1 cellular context compared by ENCODE assay signal in genomic region chr20:21395039-21395665, GRCh38.
TF ChIP-seq lines count a peak whose summit lies in the region.

No MANE protein-coding gene starts in this region.

TF ChIP-seq in GM12878, 131 proteins besides CTCF, POLR2A, EP300 and RAD21:
- TF ChIP-seq PKNOX1 (IDR thresholded peaks at IDR 0.05) (no peak), ZBTB33 (IDR thresholded peaks at IDR 0.05) (no peak), RELA (IDR thresholded peaks at IDR 0.05; ENCODE audit: borderline replicate concordance, partially characterized antibody) (no peak), BCL11A (IDR thresholded peaks at IDR 0.05; ENCODE audit: low read depth, low read length) (no peak), TCF3 (IDR thresholded peaks at IDR 0.05; ENCODE audit: borderline replicate concordance, insufficient read depth, low read depth, low read length) (no peak), ATF3 (IDR thresholded peaks at IDR 0.05; ENCODE audit: borderline replicate concordance, extremely low read depth, low read depth, low read length) (no peak), ATF7 (IDR thresholded peaks at IDR 0.05; ENCODE audit: low read depth) (no peak), WRNIP1 (IDR thresholded peaks at IDR 0.05; ENCODE audit: borderline replicate concordance, low read depth, low read length) (no peak), BCLAF1 (IDR thresholded peaks at IDR 0.05) (no peak), NR2C1 (IDR thresholded peaks at IDR 0.05) (no peak), ZNF592 (IDR thresholded peaks at IDR 0.05) (no peak), IKZF1 (conservative IDR thresholded peaks at IDR 0.05) (no peak), IRF5 (IDR thresholded peaks at IDR 0.05; ENCODE audit: borderline replicate concordance) (no peak), FOS (IDR thresholded peaks at IDR 0.05; ENCODE audit: borderline replicate concordance, extremely low read depth, insufficient read length) (no peak), SREBF1 (IDR thresholded peaks at IDR 0.05; ENCODE audit: low read length) (no peak), DPF2 (IDR thresholded peaks at IDR 0.05) (no peak), SMC3 (IDR thresholded peaks at IDR 0.05; ENCODE audit: borderline replicate concordance, low read length) (no peak), BCL3 (IDR thresholded peaks at IDR 0.05; ENCODE audit: borderline replicate concordance, insufficient read depth, low read depth, low read length, poor library complexity, severe bottlenecking) (no peak), ZNF687 (IDR thresholded peaks at IDR 0.05) (no peak), CEBPZ (IDR thresholded peaks at IDR 0.05; ENCODE audit: low read depth, low read length) (no peak)
